Comparison of ENCODE assay signal across 16 cellular contexts in the genomic region with DNA sequence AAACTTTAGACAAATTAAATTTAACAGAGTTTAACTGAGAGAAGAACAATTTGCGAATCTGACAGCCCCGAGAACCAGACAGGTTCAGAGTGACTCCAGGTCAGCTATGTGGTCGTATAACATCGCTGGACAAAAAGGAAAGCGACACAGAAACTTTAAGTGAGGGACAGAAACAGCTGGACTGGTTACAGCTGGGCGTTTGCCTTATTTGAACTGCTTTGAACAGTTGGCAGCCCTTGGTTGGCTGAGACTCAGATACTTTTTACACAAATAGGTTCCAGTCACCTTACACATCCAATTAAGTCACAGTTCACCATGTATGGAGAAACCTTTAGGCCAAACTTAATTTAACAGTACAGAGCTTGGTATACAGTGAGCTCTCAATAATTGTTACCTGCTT.
DNase-seq lines count a peak whose midpoint lies in the region; ATAC-seq, FAIRE-seq and TF ChIP-seq lines count a peak whose summit lies in the region.
"Had no signal": no experiment of that assay in that cellular context is flagged by ENCODE, and none has a peak within 500 bp of the region (broad histone marks: within the 10 kb centered on the region; RNA-seq: fewer than 3 reads in every experiment).

No MANE protein-coding gene starts in this region.

- H2BK5ac ChIP-seq in IMR-90 (ENCODE audit: low read depth, low read length, poor library complexity, severe bottlenecking): no peak overlapping the region

- POLR2A ChIA-PET in IMR-90 (lab: Charles Lee; ENCODE audit: unreplicated experiment) (no interaction called here), PC-9 (lab: Charles Lee; ENCODE audit: unreplicated experiment) (no interaction called here)

- H3K27ac ChIP-seq in IMR-90 (ENCODE audit: insufficient read depth, low read length) (no peak overlapping the region), PC-9 (no peak overlapping the region), keratinocyte (ENCODE audit: control insufficient read depth, insufficient read depth, low read length) (no peak overlapping the region), osteoblast (ENCODE audit: low read depth, low read length) (no peak overlapping the region)
- H3K27ac ChIP-seq: A549 had no signal

- in situ Hi-C loops in IMR-90 (cut with MboI; ENCODE audit: low sequenced_read_pairs): loop anchor here (25.0 kb wide), 1 partner anchor 419 kb away; no protein-coding TSS in a partner anchor

- H3K23ac ChIP-seq in IMR-90 (ENCODE audit: low read depth, low read length): no peak overlapping the region

- no peak overlapping the region for H2AK9ac ChIP-seq in IMR-90 (replicated peaks; ENCODE audit: low read depth, low read length, poor library complexity)

- H4K8ac ChIP-seq in IMR-90 (ENCODE audit: low read depth in 2 of 2, low read length in 2 of 2): no peak overlapping the region

- DNase-seq in IMR-90 (no peak), PC-9 (no peak), keratinocyte (ENCODE audit: low read depth, low spot score) (no peak), osteoblast (ENCODE audit: insufficient read length, low spot score, missing footprints) (no peak), NCI-H226 (no peak), DMS114 treated with DMSO at 0.1 percent for 48 hours (lab: John Stamatoyannopoulos, UW; ENCODE audit: unreplicated experiment) (no peak)
- DNase-seq: NCI-H1694, NCI-H2081, NCI-H2171, NCI-H524 treated with DMSO at 0.1 percent for 48 hours, PC-3, RPMI8226, SHP77 treated with DMSO at 0.1 percent for 48 hours had no signal

- H3K9me2 ChIP-seq in PC-9 (ENCODE audit: insufficient read depth): no peaks in the 10 kb centered on the region; the same call in 1 of the 2 replicates

- no peak overlapping the region for H4K91ac ChIP-seq in IMR-90 (ENCODE audit: insufficient read depth, low read depth, low read length)

- no peak overlapping the region for H2BK20ac ChIP-seq in IMR-90 (ENCODE audit: low read depth, low read length)

- H4K20me1 ChIP-seq in IMR-90 (ENCODE audit: insufficient read depth, low read length) (no peaks in the 10 kb centered on the region), PC-9 (ENCODE audit: insufficient read depth) (no peaks in the 10 kb centered on the region), keratinocyte (ENCODE audit: control insufficient read depth, extremely low read depth, insufficient read depth, low read length) (no peaks in the 10 kb centered on the region), osteoblast (ENCODE audit: insufficient read depth, low read length) (no peaks in the 10 kb centered on the region)

- H3K4me1 ChIP-seq in IMR-90 (ENCODE audit: control insufficient read depth, insufficient read depth, low read length) (no peaks in the 10 kb centered on the region), PC-9 (replicated peaks; ENCODE audit: insufficient read depth) (no peaks in the 10 kb centered on the region), keratinocyte (ENCODE audit: control insufficient read depth, extremely low read depth, insufficient read depth, low read length) (no peaks in the 10 kb centered on the region), osteoblast (ENCODE audit: insufficient read depth, low read length) (no peaks in the 10 kb centered on the region)
- H3K4me1 ChIP-seq: A549 had no signal

- dilution Hi-C loops in IMR-90 (cut with HindIII; ENCODE audit: low sequenced_read_pairs, unreplicated experiment) (no loop called here), keratinocyte (cut with MboI; ENCODE audit: extremely low pct_ligation_motif_present, low sequenced_read_pairs) (no loop called here)

- H3K9me1 ChIP-seq in IMR-90 (ENCODE audit: insufficient read depth, low read length) (no peaks in the 10 kb centered on the region), keratinocyte (ENCODE audit: control insufficient read depth, extremely low read depth, insufficient read depth, low read length) (no peaks in the 10 kb centered on the region)

- no peak for TF ChIP-seq POLR2A in IMR-90 (IDR thresholded peaks at IDR 0.05; ENCODE audit: low read depth, low read length)

- no peaks in the 10 kb centered on the region for H3K79me1 ChIP-seq in IMR-90 (ENCODE audit: low read depth in 1 of 2, low read length in 2 of 2)

- BruUV-seq in IMR-90 (replicated peaks; lab: Mats Ljungman, UMichigan) (no TSS peak), PC-9 (replicated peaks; lab: Mats Ljungman, UMichigan) (no TSS peak)

- no peak overlapping the region for H3K18ac ChIP-seq in IMR-90 (ENCODE audit: low read depth, low read length)

- intact Hi-C loops in IMR-90 (cut with micrococcal nuclease): no loop called here
- intact Hi-C loops in PC-9 (cut with micrococcal nuclease; ENCODE audit: unreplicated experiment): no loop called here

- H3K36me3 ChIP-seq in IMR-90 (ENCODE audit: control insufficient read depth, insufficient read depth, low read length) (no peaks in the 10 kb centered on the region), PC-9 (ENCODE audit: low read depth) (no peaks in the 10 kb centered on the region), keratinocyte (ENCODE audit: control insufficient read depth in 2 of 2, extremely low read depth in 1 of 2, insufficient read depth in 2 of 2, low read length in 2 of 2) (no peaks in the 10 kb centered on the region), osteoblast (ENCODE audit: insufficient read depth, low read length) (no peaks in the 10 kb centered on the region)

- no peak overlapping the region; the same call in 1 of the 2 replicates for H3K14ac ChIP-seq in IMR-90 (replicated peaks; ENCODE audit: low read depth, low read length)

- ATAC-seq in IMR-90 (ENCODE audit: low read depth): no peak
- no peak for ATAC-seq in HG03025 (IDR thresholded peaks at IDR 0.05; ENCODE audit: low FRiP score, unreplicated experiment)
- ATAC-seq: A549, PC-3 had no signal

- H2AK5ac ChIP-seq in IMR-90 (ENCODE audit: low read depth, low read length): no peak overlapping the region

- H2BK15ac ChIP-seq in IMR-90 (ENCODE audit: low read depth, low read length): no peak overlapping the region

- no peak overlapping the region for H3K4ac ChIP-seq in IMR-90 (ENCODE audit: low read depth, low read length)

- H3K27me3 ChIP-seq in IMR-90 (ENCODE audit: control insufficient read depth, insufficient read depth, low read length) (no peaks in the 10 kb centered on the region), PC-9 (ENCODE audit: insufficient read depth, low read depth) (no peaks in the 10 kb centered on the region), keratinocyte (ENCODE audit: control insufficient read depth, extremely low read depth, insufficient read depth, low read length) (no peaks in the 10 kb centered on the region), osteoblast (ENCODE audit: insufficient read depth, low read length) (no peaks in the 10 kb centered on the region)

- H2BK120ac ChIP-seq in IMR-90 (ENCODE audit: low read depth, low read length): no peak overlapping the region

- H3F3A ChIP-seq in PC-9 (ENCODE audit: insufficient read depth, low read depth): no peaks in the 10 kb centered on the region

- 69% methylated on average over 5 of the region's 6 CpGs; no CpG with 5 or more reads in 1 of the 2 experiments for WGBS in IMR-90 (ENCODE audit: extremely low coverage in 2 of 2, insufficient read length in 1 of 2), 2 experiments

- H4K5ac ChIP-seq in IMR-90 (ENCODE audit: low read depth, low read length): no peak overlapping the region

- no peak for FAIRE-seq in keratinocyte (lab: Jason Lieb, UNC)
- FAIRE-seq: A549, GM12891 had no signal

- H3K4me2 ChIP-seq in IMR-90 (ENCODE audit: low read depth, low read length) (no peak overlapping the region), PC-9 (no peak overlapping the region), keratinocyte (ENCODE audit: control insufficient read depth, extremely low read depth, insufficient read depth, low read depth, low read length) (no peak overlapping the region), osteoblast (ENCODE audit: insufficient read depth, low read length) (no peak overlapping the region)
- H3K4me2 ChIP-seq: A549 had no signal

- H3K56ac ChIP-seq in IMR-90 (ENCODE audit: extremely low read depth, insufficient read depth, low read length): no peak overlapping the region

- TF ChIP-seq CTCF in IMR-90 (conservative IDR thresholded peaks at IDR 0.05; ENCODE audit: low read depth, low read length): no peak
- TF ChIP-seq CTCF in PC-9 (conservative IDR thresholded peaks at IDR 0.05): no peak
- TF ChIP-seq CTCF in keratinocyte (optimal IDR thresholded peaks at IDR 0.05 in 1 of 3, IDR thresholded peaks at IDR 0.05 in 1 of 3, conservative IDR thresholded peaks at IDR 0.05 in 1 of 3; ENCODE audit: extremely low read depth in 1 of 3, insufficient read depth in 2 of 3, low read length in 3 of 3): no peak
- no peak for TF ChIP-seq CTCF in osteoblast (IDR thresholded peaks at IDR 0.05; ENCODE audit: extremely low read depth, low read depth, low read length)

- H3K9ac ChIP-seq in IMR-90 (ENCODE audit: low read depth, low read length) (no peak overlapping the region), keratinocyte (ENCODE audit: control insufficient read depth, extremely low read depth, insufficient read depth, low read length) (no peak overlapping the region)

- no peak for TF ChIP-seq RAD21 in IMR-90 (IDR thresholded peaks at IDR 0.05; ENCODE audit: low read length)

- CTCF ChIA-PET in IMR-90 (lab: Yijun Ruan, JAX): no interaction called here
- CTCF ChIA-PET in PC-9 (lab: Charles Lee): interaction anchor here (0.6 kb wide), 1 partner anchor 29 kb away, joined by 4 read pairs; no protein-coding TSS in a partner anchor

- H3K9me3 ChIP-seq in IMR-90 (ENCODE audit: control insufficient read depth, insufficient read depth, low read length): no peaks in the 10 kb centered on the region; the same call in 1 of the 2 replicates
- peaks cover 9% of the 10 kb centered on the region; the same call in 1 of the 2 replicates for H3K9me3 ChIP-seq in PC-9 (ENCODE audit: insufficient read depth, low read depth)
- no peaks in the 10 kb centered on the region for H3K9me3 ChIP-seq in keratinocyte (ENCODE audit: control insufficient read depth, low read depth, low read length)
- no peaks in the 10 kb centered on the region for H3K9me3 ChIP-seq in osteoblast (ENCODE audit: low read depth, low read length)
- H3K9me3 ChIP-seq: A549 had no signal

- H3K4me3 ChIP-seq in IMR-90 (ENCODE audit: insufficient read depth, low read depth, low read length) (no peak overlapping the region), PC-9 (no peak overlapping the region), keratinocyte (ENCODE audit: control insufficient read depth in 2 of 3, extremely low read depth in 1 of 3, insufficient read depth in 2 of 3, low read depth in 1 of 3, low read length in 3 of 3) (no peak overlapping the region), osteoblast (ENCODE audit: insufficient read depth, low read length) (no peak overlapping the region)
- H3K4me3 ChIP-seq: A549 had no signal

- H2AFZ ChIP-seq in IMR-90 (replicated peaks; ENCODE audit: low read length, poor library complexity): peak overlapping the region; percentile 65
- H2AFZ ChIP-seq in PC-9: peak overlapping the region; percentile 29; the same call in 1 of the 2 replicates
- H2AFZ ChIP-seq in keratinocyte (ENCODE audit: control insufficient read depth, low read length): peak overlapping the region; percentile 23
- H2AFZ ChIP-seq in osteoblast (ENCODE audit: low read length): peak overlapping the region; percentile 61

- H3K79me2 ChIP-seq in PC-9 (ENCODE audit: low read depth) (no peaks in the 10 kb centered on the region), keratinocyte (ENCODE audit: control insufficient read depth, insufficient read depth, low read length) (no peaks in the 10 kb centered on the region), osteoblast (ENCODE audit: insufficient read depth, low read length) (no peaks in the 10 kb centered on the region)
